22 cellular contexts compared by ENCODE assay signal in genomic region chr17:45087978-45088377, GRCh38. TPM values are rescaled to one million over a fixed set of nuclear protein-coding genes. Genes with fewer than 3 reads are reported as not detected.
A peak's percentile ranks its signal among the peaks of the same experiment; 100 is the strongest.
DNase-seq lines count a peak whose midpoint lies in the region; ATAC-seq, FAIRE-seq and TF ChIP-seq lines count a peak whose summit lies in the region.
"Had no signal": no experiment of that assay in that cellular context is flagged by ENCODE, and none has a peak within 500 bp of the region (broad histone marks: within the 10 kb centered on the region; RNA-seq: fewer than 3 reads in every experiment).

No MANE protein-coding gene starts in this region.

- no peak for ATAC-seq in CD4-positive, alpha-beta T cell (ENCODE audit: poor library complexity)
- ATAC-seq: GM12878 had no signal

- H3K27ac ChIP-seq in ascending aorta (peak overlapping the region; percentile 76 to 87), spleen (no peak overlapping the region), transverse colon (peak overlapping the region in 2 of 4 donors; percentile 3 to 44)
- no peak overlapping the region for H3K27ac ChIP-seq in CD4-positive, alpha-beta T cell (ENCODE audit: low read depth, low read length)
- H3K27ac ChIP-seq: cardiac muscle cell, KMS-11 had no signal

- H3K9me3 ChIP-seq in ascending aorta (no peaks in the 10 kb centered on the region), spleen (no peaks in the 10 kb centered on the region), transverse colon (no peaks in the 10 kb centered on the region)
- no peaks in the 10 kb centered on the region for H3K9me3 ChIP-seq in CD4-positive, alpha-beta T cell (ENCODE audit: control insufficient read depth, low read length)
- H3K9me3 ChIP-seq: HAP-1 had no signal

- CTCF ChIA-PET in CD4-positive, alpha-beta T cell (lab: Charles Lee) = no interaction called here

- H3K36me3 ChIP-seq in ascending aorta (peaks cover 48 to 73% of the 10 kb centered on the region in 2 donors), spleen (peaks cover 3 to 100% (median 91%) of the 10 kb centered on the region in 6 donors), transverse colon (peaks cover 0 to 64% (median 21%) of the 10 kb centered on the region in 4 donors)

- no peaks in the 10 kb centered on the region for H3K27me3 ChIP-seq in ascending aorta
- no peaks in the 10 kb centered on the region for H3K27me3 ChIP-seq in spleen (replicated peaks in 1 of 7)
- no peaks in the 10 kb centered on the region for H3K27me3 ChIP-seq in transverse colon
- no peaks in the 10 kb centered on the region for H3K27me3 ChIP-seq in CD4-positive, alpha-beta T cell (ENCODE audit: control insufficient read depth, insufficient read depth, low read length)
- H3K27me3 ChIP-seq: cardiac muscle cell had no signal

- H3K27me3 Mint-ChIP-seq in CD4-positive, alpha-beta T cell = no peaks in the 10 kb centered on the region
- H3K27me3 Mint-ChIP-seq: stimulated activated naive CD8-positive, alpha-beta T cell treated with anti-CD3 and anti-CD28 coated beads, Interleukin-15, Interleukin-2, amounts not matched to agents 100 ng/mL and 50 ng/mL, for 24 hours had no signal

- no peak overlapping the region for H3K4me3 ChIP-seq in ascending aorta
- no peak overlapping the region for H3K4me3 ChIP-seq in spleen
- H3K4me3 ChIP-seq in transverse colon = no peak overlapping the region
- H3K4me3 ChIP-seq: cardiac muscle cell, GM12878, HAP-1 had no signal

- DNase-seq in HTR-8/SVneo (ENCODE audit: insufficient read length, low spot score) = no peak
- DNase-seq in ascending aorta (ENCODE audit: low spot score in 2 of 2) = no peak
- peak; percentile 6 for DNase-seq in iPS-NIHi7 (ENCODE audit: extremely low spot score)
- DNase-seq in spleen = peak; percentile 32
- no peak for DNase-seq in stimulated activated CD4-positive, alpha-beta T cell treated with anti-CD3 and anti-CD28 coated beads, Interleukin-4, amount 100 ng/mL, for 24 hours
- no peak for DNase-seq in transverse colon
- no peak for DNase-seq in CD4-positive, alpha-beta T cell
- DNase-seq: activated CD4-positive, alpha-beta T cell treated with anti-CD3 and anti-CD28 coated beads, Interleukin-2, amount 50 U/mL, for 4 hours; activated naive CD4-positive, alpha-beta T cell treated with anti-CD3 and anti-CD28 coated beads, Interleukin-2, amount 50 U/mL, for 16 hours; effector memory CD4-positive, alpha-beta T cell; GDM1; NCI-H2081 treated with DMSO at 0.1 percent for 48 hours; NCI-H524; SHP77 treated with DMSO at 0.1 percent for 48 hours had no signal

- POLR2A ChIA-PET in CD4-positive, alpha-beta T cell (lab: Charles Lee) = no interaction called here

- TF ChIP-seq CTCF in ascending aorta (IDR thresholded peaks at IDR 0.05) = no peak
- no peak for TF ChIP-seq CTCF in spleen (IDR thresholded peaks at IDR 0.05 in 8 of 11, conservative IDR thresholded peaks at IDR 0.05 in 3 of 11)
- no peak for TF ChIP-seq CTCF in transverse colon (IDR thresholded peaks at IDR 0.05)
- no peak for TF ChIP-seq CTCF in CD4-positive, alpha-beta T cell (IDR thresholded peaks at IDR 0.05)

- TF ChIP-seq EP300 in transverse colon (IDR thresholded peaks at IDR 0.05; ENCODE audit: low read depth) = no peak

- WGBS in spleen, 5 donors = 93 to 98% (median 96%) methylated on average over 4 to 5 of the region's 5 CpGs
- 81% methylated on average over 5 of the region's 5 CpGs; no CpG with 5 or more reads in 1 of the 2 donors for WGBS in transverse colon (ENCODE audit: low coverage in 1 of 2), 2 donors

- H3K27ac Mint-ChIP-seq in CD4-positive, alpha-beta T cell = no peak overlapping the region
- H3K27ac Mint-ChIP-seq: stimulated activated naive CD8-positive, alpha-beta T cell treated with anti-CD3 and anti-CD28 coated beads, Interleukin-15, Interleukin-2, amounts not matched to agents 100 ng/mL and 50 ng/mL, for 24 hours; T-helper 1 cell treated with Interleukin-12 subunit alpha and Interleukin-12 subunit beta and Interleukin-4 antibody, amounts not matched to agents 30 μg/mL and 1 μg/mL, for 36 hours had no signal

- intact Hi-C loops in ascending aorta (cut with DNase I) (no loop called here), spleen (cut with DNase I; ENCODE audit: low total_unique reads) (no loop called here), transverse colon (cut with DNase I; ENCODE audit: low total_unique reads) (no loop called here)
- intact Hi-C loops in CD4-positive, alpha-beta T cell (cut with DNase I, micrococcal nuclease) = no loop called here

- H3K36me3 Mint-ChIP-seq in CD4-positive, alpha-beta T cell (ENCODE audit: low read depth) = peaks cover 80% of the 10 kb centered on the region

- in situ Hi-C loops in transverse colon (cut with MboI; ENCODE audit: low pct_ligation_motif_present in 1 of 4, low pct_unique_long_range_greater_than_20kb in 1 of 4, low sequenced_read_pairs in 3 of 4) = no loop called here

- peak; percentile 57 for FAIRE-seq in HTR-8/SVneo (lab: Jason Lieb, UNC)
- FAIRE-seq: GM12878, keratinocyte had no signal

- TF ChIP-seq POLR2A in spleen (IDR thresholded peaks at IDR 0.05) (no peak), transverse colon (IDR thresholded peaks at IDR 0.05) (no peak)

- no peak overlapping the region for H3K4me3 Mint-ChIP-seq in CD4-positive, alpha-beta T cell
- H3K4me3 Mint-ChIP-seq: neural crest cell; stimulated activated naive CD8-positive, alpha-beta T cell treated with anti-CD3 and anti-CD28 coated beads, Interleukin-15, Interleukin-2, amounts not matched to agents 100 ng/mL and 50 ng/mL, for 24 hours; T-helper 1 cell treated with Interleukin-12 subunit alpha and Interleukin-12 subunit beta and Interleukin-4 antibody, amounts not matched to agents 30 μg/mL and 1 μg/mL, for 36 hours had no signal

- peaks cover 31 to 59% of the 10 kb centered on the region in 2 donors for H3K4me1 ChIP-seq in ascending aorta
- H3K4me1 ChIP-seq in spleen = peaks cover 0 to 1% (median 0%) of the 10 kb centered on the region in 6 donors
- H3K4me1 ChIP-seq in transverse colon = peaks cover 9 to 32% (median 15%) of the 10 kb centered on the region in 4 donors
- H3K4me1 ChIP-seq: HAP-1 had no signal

- H3K4me1 Mint-ChIP-seq in CD4-positive, alpha-beta T cell (ENCODE audit: low read depth) = no peaks in the 10 kb centered on the region
- H3K4me1 Mint-ChIP-seq: neural crest cell had no signal

- H3K9me3 Mint-ChIP-seq in CD4-positive, alpha-beta T cell = no peaks in the 10 kb centered on the region
- H3K9me3 Mint-ChIP-seq: neural crest cell; stimulated activated naive CD8-positive, alpha-beta T cell treated with anti-CD3 and anti-CD28 coated beads, Interleukin-15, Interleukin-2, amounts not matched to agents 100 ng/mL and 50 ng/mL, for 24 hours; T-helper 1 cell treated with Interleukin-12 subunit alpha and Interleukin-12 subunit beta and Interleukin-4 antibody, amounts not matched to agents 30 μg/mL and 1 μg/mL, for 36 hours had no signal

RNA-seq across cellular contexts. Expression of gene NMT1, which starts 26.9 kb away (rescaled TPM):
- total RNA-seq in ascending aorta (89.7 TPM), spleen (100 to 1,000 TPM in 2 of 7 donors, 10 to 100 TPM in 5; 49.7 to 108 (median 94.4) TPM), transverse colon (10 to 100 TPM; 16.1 to 83.8 (median 43.4) TPM)
- 10 to 100 TPM; 37.5 to 58.7 (median 37.7) TPM for polyA plus RNA-seq in spleen
- total RNA-seq in CD4-positive, alpha-beta T cell = 10 to 100 TPM; 61.1 to 62.2 TPM

RNA-seq across cellular contexts. Expression of gene DCAKD, which starts 36.5 kb away (rescaled TPM):
- 5.0 TPM for total RNA-seq in ascending aorta
- 10 to 100 TPM; 16.0 to 23.7 (median 19.6) TPM for total RNA-seq in spleen
- 10 to 100 TPM in 2 of 3 donors, 1 to 10 TPM in 1; 7.2 to 10.9 (median 10.4) TPM for polyA plus RNA-seq in spleen
- 100 to 1,000 TPM in 1 of 4 donors, 10 to 100 TPM in 2, 1 to 10 TPM in 1; 9.4 to 144 (median 27.4) TPM for total RNA-seq in transverse colon
- total RNA-seq in CD4-positive, alpha-beta T cell = 10 to 100 TPM; 11.6 to 12.2 TPM

RNA-seq across cellular contexts. Expression of gene PLCD3, which starts 44.3 kb away (rescaled TPM):
- 65.5 TPM for total RNA-seq in ascending aorta
- total RNA-seq in spleen = 1 to 10 TPM; 2.8 to 9.9 (median 7.1) TPM
- polyA plus RNA-seq in spleen = 1 to 10 TPM; 1.5 to 3.5 (median 3.4) TPM
- total RNA-seq in transverse colon = 100 to 1,000 TPM; 157 to 369 (median 335) TPM
- 1 to 10 TPM; 1.8 to 2.4 TPM for total RNA-seq in CD4-positive, alpha-beta T cell

RNA-seq across cellular contexts. Expression of gene ACBD4, which starts 47.5 kb away (rescaled TPM):
- total RNA-seq in ascending aorta (14.7 TPM), spleen (10 to 100 TPM; 14.1 to 24.6 (median 20.2) TPM), transverse colon (10 to 100 TPM; 24.9 to 96.1 (median 38.6) TPM)
- 10 to 100 TPM; 22.8 to 32.8 (median 31.8) TPM for polyA plus RNA-seq in spleen
- 10 to 100 TPM; 24.8 to 26.3 TPM for total RNA-seq in CD4-positive, alpha-beta T cell

Comparison
In these comparisons a context has a peak if more than half of its experiments do, and no peak if none do; other contexts are left out.
1. DNase-seq: peak in iPS-NIHi7 (single experiment) and spleen (single experiment); none in HTR-8/SVneo (single experiment), ascending aorta (0 of 2), stimulated activated CD4-positive, alpha-beta T cell treated with anti-CD3 and anti-CD28 coated beads, Interleukin-4, amount 100 ng/mL, for 24 hours (single experiment), transverse colon (single experiment) and CD4-positive, alpha-beta T cell (0 of 10).
2. H3K27ac ChIP-seq: peak in ascending aorta (2 of 2); none in spleen (0 of 8) and CD4-positive, alpha-beta T cell (single experiment).